ENCODE assay signal across 4 cellular contexts in the genomic region with DNA sequence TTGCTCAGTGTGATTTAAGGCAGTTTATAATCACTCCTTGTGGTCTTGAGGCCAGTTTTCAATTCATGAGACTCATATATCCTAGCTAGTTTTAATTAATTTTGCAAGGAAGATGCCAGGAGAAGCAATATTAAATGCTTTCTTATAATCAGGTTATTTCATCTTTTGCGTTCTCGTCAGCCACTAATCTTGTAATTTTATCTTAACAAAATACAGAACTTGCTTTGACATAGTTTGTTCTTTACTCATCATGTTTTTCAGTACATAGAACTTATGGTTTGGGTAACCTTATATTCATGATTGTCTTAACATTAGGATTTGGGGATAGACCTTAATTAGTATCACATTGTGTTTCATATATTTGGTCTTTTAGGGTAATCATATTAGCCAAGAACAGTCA.
"Had no signal": no experiment of that assay in that cellular context is flagged by ENCODE, and none has a peak within 500 bp of the region (broad histone marks: within the 10 kb centered on the region; RNA-seq: fewer than 3 reads in every experiment).

No MANE protein-coding gene starts in this region.

- H3K27ac Mint-ChIP-seq: GM23338, H9 had no signal

- DNase-seq: HCEC 1CT had no signal

- H3K4me3 ChIP-seq: GM23338 had no signal

- H3K9me3 Mint-ChIP-seq: GM23338, H9, IgD-negative memory B cell had no signal

- H3K4me2 ChIP-seq: GM23338 had no signal

- H2AFZ ChIP-seq: GM23338 had no signal
